8 cellular contexts compared by ENCODE assay signal in genomic region chrX:48676893-48677270, GRCh38. TPM values are rescaled to one million over a fixed set of nuclear protein-coding genes. Genes with fewer than 3 reads are reported as not detected.
DNase-seq lines count a peak whose midpoint lies in the region; ATAC-seq and TF ChIP-seq lines count a peak whose summit lies in the region.

No MANE protein-coding gene starts in this region.

- ATAC-seq in HG03135 (IDR thresholded peaks at IDR 0.05; ENCODE audit: unreplicated experiment): peak; percentile 10
- ATAC-seq in activated T-helper 17 cell treated with anti-CD3 and anti-CD28 coated beads, Interleukin-2, amount 50 U/mL, for 72 hours (replicated peaks): peak; percentile 15
- peak; percentile 16 to 21 for ATAC-seq in gastrocnemius medialis

- TF ChIP-seq CTCF in glutamatergic neuron (IDR thresholded peaks at IDR 0.05; ENCODE audit: partially characterized antibody, unreplicated experiment) (no peak), gastrocnemius medialis (IDR thresholded peaks at IDR 0.05 in 4 of 5, conservative IDR thresholded peaks at IDR 0.05 in 1 of 5) (no peak)

- peak overlapping the region; percentile 87 for H3K4me3 Mint-ChIP-seq in activated T-helper 17 cell treated with anti-CD3 and anti-CD28 coated beads, Interleukin-2, amount 50 U/mL, for 72 hours
- peak overlapping the region; percentile 90 for H3K4me3 Mint-ChIP-seq in glutamatergic neuron (ENCODE audit: unreplicated experiment)

- intact Hi-C loops in gastrocnemius medialis (cut with DNase I; ENCODE audit: low total_unique reads): loop anchor here (1.0 to 10.0 kb wide), 4 partner anchors 19 to 240 kb away; partner anchors contain the start of genes HDAC6, PIM2, SUV39H1 and WDR13

- H3K4me1 ChIP-seq in gastrocnemius medialis: no peaks in the 10 kb centered on the region

- H3K4me1 Mint-ChIP-seq in activated T-helper 17 cell treated with anti-CD3 and anti-CD28 coated beads, Interleukin-2, amount 50 U/mL, for 72 hours: no peaks in the 10 kb centered on the region
- peaks cover 3% of the 10 kb centered on the region for H3K4me1 Mint-ChIP-seq in glutamatergic neuron (ENCODE audit: low read depth, unreplicated experiment)

- H3K9me3 ChIP-seq in gastrocnemius medialis: no peaks in the 10 kb centered on the region

- peak; percentile 38 for DNase-seq in NCI-H748 (lab: John Stamatoyannopoulos, UW; ENCODE audit: unreplicated experiment)
- DNase-seq in NCI-H748 treated with DMSO at 0.1 percent for 48 hours (lab: John Stamatoyannopoulos, UW): no peak
- DNase-seq in glutamatergic neuron: no peak
- no peak for DNase-seq in gastrocnemius medialis
- no peak for DNase-seq in GM19238 (ENCODE audit: insufficient read length, low spot score)
- no peak for DNase-seq in RKO (ENCODE audit: low spot score)

- H3K27me3 ChIP-seq in gastrocnemius medialis: no peaks in the 10 kb centered on the region

- H3K27ac ChIP-seq in gastrocnemius medialis: peak overlapping the region; percentile 86 to 95 (median 90)

- in situ Hi-C loops in gastrocnemius medialis (cut with MboI; ENCODE audit: low sequenced_read_pairs in 4 of 4): no loop called here

- peak overlapping the region; percentile 67 to 76 (median 72) for H3K4me3 ChIP-seq in gastrocnemius medialis

- H3K27ac Mint-ChIP-seq in activated T-helper 17 cell treated with anti-CD3 and anti-CD28 coated beads, Interleukin-2, amount 50 U/mL, for 72 hours: peak overlapping the region; percentile 84
- peak overlapping the region; percentile 90 for H3K27ac Mint-ChIP-seq in glutamatergic neuron (ENCODE audit: unreplicated experiment)

- no peaks in the 10 kb centered on the region for H3K27me3 Mint-ChIP-seq in activated T-helper 17 cell treated with anti-CD3 and anti-CD28 coated beads, Interleukin-2, amount 50 U/mL, for 72 hours
- H3K27me3 Mint-ChIP-seq in glutamatergic neuron (ENCODE audit: unreplicated experiment): no peaks in the 10 kb centered on the region

- no peaks in the 10 kb centered on the region for H3K36me3 Mint-ChIP-seq in activated T-helper 17 cell treated with anti-CD3 and anti-CD28 coated beads, Interleukin-2, amount 50 U/mL, for 72 hours (ENCODE audit: low read depth)
- no peaks in the 10 kb centered on the region for H3K36me3 Mint-ChIP-seq in glutamatergic neuron (ENCODE audit: unreplicated experiment)

- no peaks in the 10 kb centered on the region for H3K9me3 Mint-ChIP-seq in activated T-helper 17 cell treated with anti-CD3 and anti-CD28 coated beads, Interleukin-2, amount 50 U/mL, for 72 hours
- H3K9me3 Mint-ChIP-seq in glutamatergic neuron (ENCODE audit: unreplicated experiment): no peaks in the 10 kb centered on the region

- no peak for TF ChIP-seq POLR2A in gastrocnemius medialis (IDR thresholded peaks at IDR 0.05)

- no peaks in the 10 kb centered on the region for H3K36me3 ChIP-seq in gastrocnemius medialis

RNA-seq across cellular contexts. Expression of gene WAS, which starts 6.7 kb away (rescaled TPM):
- total RNA-seq in activated T-helper 17 cell treated with anti-CD3 and anti-CD28 coated beads, Interleukin-2, amount 50 U/mL, for 72 hours: 100 to 1,000 TPM in 1 of 2 donors, 10 to 100 TPM in 1; 96.8 to 102 TPM
- 2.6 TPM for total RNA-seq in glutamatergic neuron (ENCODE audit: unreplicated experiment)
- total RNA-seq in gastrocnemius medialis: 1 to 10 TPM; 1.8 to 2.7 (median 2.5) TPM

RNA-seq across cellular contexts. Expression of gene SUV39H1, which starts 19.7 kb away (rescaled TPM):
- total RNA-seq in activated T-helper 17 cell treated with anti-CD3 and anti-CD28 coated beads, Interleukin-2, amount 50 U/mL, for 72 hours: 10 to 100 TPM; 24.2 to 30.5 TPM
- total RNA-seq in glutamatergic neuron (ENCODE audit: unreplicated experiment) (4.7 TPM), gastrocnemius medialis (1 to 10 TPM; 1.7 to 6.1 (median 3.3) TPM)

Comparison
In these comparisons a context has a peak if more than half of its experiments do, and no peak if none do; other contexts are left out.
1. RNA of gene WAS, which starts 6.7 kb away (total RNA-seq): 96.8 to 102 TPM in activated T-helper 17 cell treated with anti-CD3 and anti-CD28 coated beads, Interleukin-2, amount 50 U/mL, for 72 hours; 2.6 TPM in glutamatergic neuron (single experiment) and 1.8 to 2.7 TPM in gastrocnemius medialis; every median in the first group is over 10 times any median in the second.
2. Peak in every context shown above with its lines, with median percentiles within 50 percentile points of each other: ATAC-seq.